ENCODE assay signal across 37 cellular contexts in the genomic region with DNA sequence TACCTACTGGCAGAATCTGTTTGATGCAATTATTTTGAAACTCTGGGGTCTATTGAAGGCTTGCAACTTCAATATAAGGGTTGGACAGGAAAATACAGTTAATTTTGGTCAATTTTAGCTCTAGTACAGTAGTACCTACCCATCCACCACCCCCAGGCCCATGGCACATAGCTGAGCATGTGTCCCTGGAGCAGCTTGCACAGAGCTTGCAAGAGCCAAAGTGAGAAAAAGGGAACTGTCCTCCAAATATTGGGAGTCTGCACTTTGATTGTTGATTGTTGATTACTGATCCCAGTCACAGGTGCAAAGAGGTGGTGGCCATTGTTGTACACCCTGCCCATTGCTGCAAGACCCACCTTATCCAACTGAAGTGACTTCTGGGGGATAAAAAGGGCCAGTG. TPM values are rescaled to one million over a fixed set of nuclear protein-coding genes. Genes with fewer than 3 reads are reported as not detected.
"Had no signal": no experiment of that assay in that cellular context is flagged by ENCODE, and none has a peak within 500 bp of the region (broad histone marks: within the 10 kb centered on the region; RNA-seq: fewer than 3 reads in every experiment).

No MANE protein-coding gene starts in this region.

- H3K4me3 ChIP-seq: ascending aorta, cardiac muscle cell, SJCRH30, SK-N-MC had no signal

- H3K4me2 ChIP-seq: KMS-11 had no signal

- H3K4me3 Mint-ChIP-seq: activated CD4-positive, alpha-beta T cell treated with anti-CD3 and anti-CD28 coated beads for 36 hours; activated CD4-positive, alpha-beta T cell treated with anti-CD3 and anti-CD28 coated beads, Interleukin-2, amount 10 ng/mL, durations not matched to agents 7 days and 5 days; activated CD8-positive, alpha-beta T cell treated with anti-CD3 and anti-CD28 coated beads, Interleukin-2, amount 10 ng/mL, durations not matched to agents 7 days and 5 days; activated naive CD4-positive, alpha-beta T cell treated with anti-CD3 and anti-CD28 coated beads, Interleukin-2, amount 50 U/mL, for 24 hours; activated naive CD8-positive, alpha-beta T cell treated with anti-CD3 and anti-CD28 coated beads, Interleukin-2, amount 10 ng/mL, durations not matched to agents 7 days and 5 days; activated T-cell treated with anti-CD3 and anti-CD28 coated beads, Interleukin-2, amount 50 U/mL, for 24 hours; central memory CD8-positive, alpha-beta T cell; WTC11 had no signal

- H3K27ac Mint-ChIP-seq: activated CD4-positive, alpha-beta T cell treated with anti-CD3 and anti-CD28 coated beads for 36 hours; activated CD4-positive, alpha-beta T cell treated with anti-CD3 and anti-CD28 coated beads, Interleukin-2, amount 10 ng/mL, durations not matched to agents 7 days and 5 days; activated CD8-positive, alpha-beta T cell treated with anti-CD3 and anti-CD28 coated beads, Interleukin-2, amount 10 ng/mL, durations not matched to agents 7 days and 5 days; activated naive CD4-positive, alpha-beta T cell treated with anti-CD3 and anti-CD28 coated beads, Interleukin-2, amount 50 U/mL, for 24 hours; activated naive CD8-positive, alpha-beta T cell treated with anti-CD3 and anti-CD28 coated beads, Interleukin-2, amount 10 ng/mL, durations not matched to agents 7 days and 5 days; activated T-cell treated with anti-CD3 and anti-CD28 coated beads, Interleukin-2, amount 50 U/mL, for 24 hours; activated T-helper 2 cell treated with anti-CD3 and anti-CD28 coated beads, Interferon-gamma antibody, Interleukin-2, Interleukin-4, amounts not matched to agents 10 μg/mL and 5 μg/mL and 100 μg/mL, durations not matched to agents 14 hours and 24 hours and 36 hours; WTC11 had no signal

- H3K36me3 ChIP-seq: ascending aorta, cardiac muscle cell, SJCRH30 had no signal

- H3K4me1 Mint-ChIP-seq: activated CD4-positive, alpha-beta T cell treated with anti-CD3 and anti-CD28 coated beads for 36 hours; activated naive CD4-positive, alpha-beta T cell treated with anti-CD3 and anti-CD28 coated beads, Interleukin-2, amount 50 U/mL, for 24 hours; central memory CD8-positive, alpha-beta T cell had no signal

- H3K9me3 Mint-ChIP-seq: central memory CD8-positive, alpha-beta T cell had no signal

- ATAC-seq: activated CD4-positive, alpha-beta T cell treated with anti-CD3 and anti-CD28 coated beads for 36 hours; activated CD4-positive, CD25-positive, alpha-beta regulatory T cell treated with anti-CD3 and anti-CD28 coated beads, Interleukin-2, amount 50 U/mL, for 24 hours; activated CD8-positive, alpha-beta T cell treated with anti-CD3 and anti-CD28 coated beads, Interleukin-2, amount 10 ng/mL, durations not matched to agents 7 days and 5 days; WTC11 had no signal

- H3K36me3 Mint-ChIP-seq: activated naive CD4-positive, alpha-beta T cell treated with anti-CD3 and anti-CD28 coated beads, Interleukin-2, amount 50 U/mL, for 24 hours had no signal

- H3K27me3 ChIP-seq: ascending aorta, cardiac muscle cell, SJCRH30 had no signal

- DNase-seq: activated CD4-positive, alpha-beta T cell treated with anti-CD3 and anti-CD28 coated beads for 36 hours; activated CD4-positive, alpha-beta T cell treated with anti-CD3 and anti-CD28 coated beads, Interleukin-2, amount 10 ng/mL, durations not matched to agents 7 days and 5 days; activated CD4-positive, alpha-beta T cell treated with anti-CD3 and anti-CD28 coated beads, Interleukin-2, amount 50 U/mL, for 48 hours; activated CD8-positive, alpha-beta T cell treated with anti-CD3 and anti-CD28 coated beads, Interleukin-2, amount 10 ng/mL, durations not matched to agents 7 days and 5 days; activated gamma-delta T cell; activated naive CD4-positive, alpha-beta T cell treated with Interleukin-2 at 50 U/mL for 16 hours; activated naive CD8-positive, alpha-beta T cell treated with anti-CD3 and anti-CD28 coated beads, Interleukin-2, amount 10 ng/mL, durations not matched to agents 7 days and 5 days; activated T-cell treated with anti-CD3 and anti-CD28 coated beads, Interleukin-2, amount 50 U/mL, for 24 hours; amygdala; MM.1S; MV-4-11; NCI-H1092; NCI-H1417; NCI-H146; NCI-H187; NCI-H2029 treated with DMSO at 0.1 percent for 48 hours; NCI-H2107; NCI-H2171; NCI-H510A; NCI-H526; NCI-H748 treated with DMSO at 0.1 percent for 48 hours; SHP77; SJCRH30 had no signal

- H3K4me1 ChIP-seq: ascending aorta, SJCRH30 had no signal

- H3K27ac ChIP-seq: ascending aorta, cardiac muscle cell, KMS-11, SJCRH30, SK-N-MC had no signal

- H3K9ac ChIP-seq: KMS-11 had no signal

- H3K9me3 ChIP-seq: SJCRH30 had no signal

RNA-seq across cellular contexts. Expression of a gene that starts 52.8 kb away (rescaled TPM):
- total RNA-seq: activated CD4-positive, alpha-beta T cell treated with anti-CD3 and anti-CD28 coated beads, Interleukin-2, amount 10 ng/mL, durations not matched to agents 7 days and 5 days; activated CD8-positive, alpha-beta T cell treated with anti-CD3 and anti-CD28 coated beads, Interleukin-2, amount 10 ng/mL, durations not matched to agents 7 days and 5 days; activated naive CD8-positive, alpha-beta T cell treated with anti-CD3 and anti-CD28 coated beads, Interleukin-2, amount 10 ng/mL, durations not matched to agents 7 days and 5 days; activated T-helper 2 cell treated with anti-CD3 and anti-CD28 coated beads, Interferon-gamma antibody, Interleukin-2, Interleukin-4, amounts not matched to agents 10 μg/mL and 5 μg/mL and 100 μg/mL, durations not matched to agents 14 hours and 24 hours and 36 hours; ascending aorta; cardiac muscle cell; LHCN-M2; OCI-LY7; RPMI7951; SJCRH30; T-helper 1 cell treated with Interleukin-12 subunit alpha and Interleukin-12 subunit beta and Interleukin-4 antibody, amounts not matched to agents 30 ng/mL and 1 ng/mL, for 36 hours; T-helper 2 cell treated with Interferon-gamma antibody and Interleukin-4, amounts not matched to agents 100 ng/mL and 5 ng/mL, for 36 hours; WTC11 had no signal
- polyA plus RNA-seq: cardiac muscle cell had no signal
